20 cellular contexts compared by ENCODE assay signal in the genomic region with DNA sequence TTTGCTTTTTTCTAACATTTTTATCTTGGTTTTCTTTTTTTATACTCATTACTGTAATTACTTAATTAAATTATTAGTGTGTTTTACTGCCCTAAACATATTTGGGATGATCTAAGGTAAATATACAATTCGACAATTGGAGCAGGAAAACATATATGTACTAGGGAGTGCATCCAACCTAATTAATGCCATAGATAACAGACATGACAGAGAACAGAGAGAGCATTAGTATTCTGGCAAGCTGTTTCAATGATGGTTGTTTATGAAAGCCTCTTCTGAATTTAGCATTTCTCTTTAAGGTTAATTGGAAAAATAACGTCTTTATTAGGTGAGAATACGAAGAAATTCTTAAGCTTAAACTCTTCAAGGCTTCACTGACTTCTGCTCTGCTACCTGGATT.
"Had no signal": no experiment of that assay in that cellular context is flagged by ENCODE, and none has a peak within 500 bp of the region (broad histone marks: within the 10 kb centered on the region; RNA-seq: fewer than 3 reads in every experiment).

No MANE protein-coding gene starts in this region.

- H3K27ac ChIP-seq: coronary artery, dorsolateral prefrontal cortex, esophagus muscularis mucosa, foreskin keratinocyte, gastroesophageal sphincter, heart left ventricle, left lung, lower lobe of right lung had no signal

- H3K4me3 Mint-ChIP-seq: mesothelial cell of epicardium had no signal

- ATAC-seq: foreskin keratinocyte, gastroesophageal sphincter, heart left ventricle, left cardiac atrium, left lung, left ventricle myocardium superior, lower lobe of right lung, mucosa of descending colon had no signal

- H3K36me3 ChIP-seq: esophagus muscularis mucosa, gastroesophageal sphincter, heart left ventricle, left lung, lower lobe of right lung had no signal

- H3K4me1 ChIP-seq: foreskin keratinocyte, heart left ventricle, left lung, lower lobe of right lung had no signal

- H3K9me3 Mint-ChIP-seq: mesothelial cell of epicardium had no signal

- H3K9me3 ChIP-seq: esophagus muscularis mucosa, gastroesophageal sphincter, heart left ventricle, left lung, lower lobe of right lung, mucosa of descending colon had no signal

- FAIRE-seq: colon, endothelial cell of umbilical vein had no signal

- H3K27ac Mint-ChIP-seq: mesothelial cell of epicardium had no signal

- H3K36me3 Mint-ChIP-seq: mesothelial cell of epicardium had no signal

- H3K27me3 ChIP-seq: dorsolateral prefrontal cortex, esophagus muscularis mucosa, foreskin keratinocyte, gastroesophageal sphincter, heart left ventricle, left lung had no signal

- H3K4me3 ChIP-seq: coronary artery, dorsolateral prefrontal cortex, esophagus muscularis mucosa, gastroesophageal sphincter, heart left ventricle, left lung, lower lobe of right lung, mucosa of descending colon had no signal

- DNase-seq: dermis blood vessel endothelial cell; dorsolateral prefrontal cortex; effector CD4-positive, alpha-beta T cell; effector memory CD4-positive, alpha-beta T cell; foreskin keratinocyte; heart left ventricle; hippocampal formation; islet precursor cell; left cardiac atrium; left lung; left ventricle myocardium superior; lower lobe of right lung; mesenchymal stem cell; mucosa of descending colon had no signal
